Comparison of ENCODE assay signal across 15 cellular contexts in the genomic region with DNA sequence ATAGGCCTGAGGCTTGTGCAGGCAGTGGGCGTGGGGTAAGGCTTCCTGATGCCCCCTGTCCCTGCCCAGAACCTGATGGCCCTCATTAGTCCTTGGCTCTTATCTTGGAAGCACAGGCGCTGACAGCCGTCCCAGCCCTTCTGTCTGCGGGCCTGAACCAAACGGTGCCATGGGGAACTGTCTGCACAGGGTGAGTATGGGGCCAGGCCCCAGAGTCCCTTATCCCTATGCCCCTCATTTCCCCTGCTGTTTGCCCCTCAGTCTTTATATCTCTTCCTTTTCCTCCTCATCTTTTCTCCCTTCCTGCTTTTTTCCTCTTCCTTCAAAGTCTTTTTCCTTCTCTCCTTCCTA. TPM values are rescaled to one million over a fixed set of nuclear protein-coding genes. Genes with fewer than 3 reads are reported as not detected.
DNase-seq lines count a peak whose midpoint lies in the region; ATAC-seq, FAIRE-seq and TF ChIP-seq lines count a peak whose summit lies in the region.
"Had no signal": no experiment of that assay in that cellular context is flagged by ENCODE, and none has a peak within 500 bp of the region (broad histone marks: within the 10 kb centered on the region; RNA-seq: fewer than 3 reads in every experiment).

TSS of gene ACKR1 (plus strand) at position 85 of the 351 bp plus-strand sequence. CDS start at position 170, 85 bp downstream.

- H2BK5ac ChIP-seq in H1 (ENCODE audit: low read depth, low read length), result no peak within 1 kb of the TSS

- intact Hi-C loops in testis (cut with DNase I; ENCODE audit: low total_unique reads), result no loop called here

- H2BK12ac ChIP-seq in H1 (ENCODE audit: low read depth, low read length), result no peak within 1 kb of the TSS; the same call in 1 of the 2 replicates

- POLR2A ChIA-PET in H1 (lab: Charles Lee; ENCODE audit: partially characterized antibody), result interaction anchor here (0.6 to 2.0 kb wide), 3 partner anchors 9 to 28 kb away, joined by 3 to 5 read pairs (median 4); no protein-coding TSS in a partner anchor
- POLR2A ChIA-PET in RWPE1 (lab: Yijun Ruan, JAX; ENCODE audit: low non-redundant PET), result no interaction called here
- POLR2A ChIA-PET in GM10248 (lab: Yijun Ruan, JAX), result no interaction called here

- no peak within 1 kb of the TSS for H3K56ac ChIP-seq in H1 (replicated peaks; ENCODE audit: insufficient read length, low read depth, low read length)

- H3K9me2 ChIP-seq in MM.1S (replicated peaks; ENCODE audit: insufficient read depth, low read length), result no peaks in the 10 kb centered on the region

- peaks cover 0 to 3% (median 1%) of the 10 kb centered on the region in 4 experiments; a peak in 3 of 7 replicates for H3K4me1 ChIP-seq in H1 (replicated peaks in 1 of 4; ENCODE audit: control insufficient read depth in 3 of 4, insufficient read depth in 4 of 4, low read length in 3 of 4)
- H3K4me1 ChIP-seq in lung (ENCODE audit: control insufficient read depth in 2 of 2, insufficient read depth in 2 of 2, low read length in 2 of 2), result peaks cover 0 to 16% of the 10 kb centered on the region in 2 donors
- no peaks in the 10 kb centered on the region for H3K4me1 ChIP-seq in testis
- H3K4me1 ChIP-seq in MM.1S (ENCODE audit: low read length), result no peaks in the 10 kb centered on the region

- no peak within 1 kb of the TSS for H3K14ac ChIP-seq in H1 (ENCODE audit: insufficient read length)

- no peak for FAIRE-seq in H1 (lab: Jason Lieb, UNC)

- H3K36me3 ChIP-seq in H1 (ENCODE audit: control insufficient read depth in 2 of 4, insufficient read depth in 4 of 4, low read length in 3 of 4) (no peaks in the 10 kb centered on the region; a peak in 1 of 8 replicates), lung (ENCODE audit: control insufficient read depth in 2 of 2, insufficient read depth in 2 of 2, low read length in 2 of 2) (no peaks in the 10 kb centered on the region), testis (ENCODE audit: low read depth, missing control alignments) (no peaks in the 10 kb centered on the region), MM.1S (replicated peaks; ENCODE audit: insufficient read depth, low read length) (no peaks in the 10 kb centered on the region)
- H3K36me3 ChIP-seq: neutrophil had no signal

- H3K4me2 ChIP-seq in H1 (ENCODE audit: insufficient read depth in 1 of 2, low read depth in 2 of 2, low read length in 2 of 2), result no peak within 1 kb of the TSS; a peak in 2 of 4 replicates
- no peak within 1 kb of the TSS for H3K4me2 ChIP-seq in MM.1S (ENCODE audit: low read depth, low read length)

- no peak within 1 kb of the TSS; the same call in 1 of the 2 replicates for H2AK5ac ChIP-seq in H1 (ENCODE audit: low read depth, low read length)

- H4K91ac ChIP-seq in H1 (replicated peaks; ENCODE audit: insufficient read length, low read length), result no peak within 1 kb of the TSS

- TF ChIP-seq CTCF in H1 (IDR thresholded peaks at IDR 0.05; ENCODE audit: control extremely low read depth in 1 of 3, insufficient read depth in 1 of 3, low read depth in 1 of 3, low read length in 3 of 3) (no peak), lung (IDR thresholded peaks at IDR 0.05; ENCODE audit: control extremely low read depth, extremely low read depth) (no peak), testis (IDR thresholded peaks at IDR 0.05) (no peak), RWPE1 (conservative IDR thresholded peaks at IDR 0.05; ENCODE audit: low read depth) (no peak), GM10248 (IDR thresholded peaks at IDR 0.05; ENCODE audit: control extremely low read depth, extremely low read depth, low read depth, missing control alignments) (no peak), MM.1S (IDR thresholded peaks at IDR 0.05; ENCODE audit: low read length) (no peak)

- H3K4me3 ChIP-seq in H1 (ENCODE audit: extremely low read depth in 1 of 4, insufficient read depth in 2 of 4, low read depth in 3 of 4, low read length in 4 of 4) (no peak within 1 kb of the TSS), lung (peak within 1 kb of the TSS; percentile 14), testis (no peak within 1 kb of the TSS), MM.1S (ENCODE audit: low read length) (no peak within 1 kb of the TSS)

- CTCF ChIA-PET in H1 (lab: Charles Lee; ENCODE audit: partially characterized antibody) (interaction anchor here (0.6 to 26.6 kb wide), 13 partner anchors 4 to 1057 kb away, joined by 3 to 660 read pairs (median 4); partner anchors contain the start of genes ACKR1 and CADM3), RWPE1 (lab: Yijun Ruan, JAX) (no interaction called here), GM10248 (lab: Yijun Ruan, JAX) (interaction anchor here (1.4 to 5.7 kb wide), 3 partner anchors 9 to 72 kb away, joined by 8 to 46 read pairs (median 21); no protein-coding TSS in a partner anchor)

- H3K79me1 ChIP-seq in H1 (ENCODE audit: low read depth, low read length), result no peaks in the 10 kb centered on the region

- TF ChIP-seq EP300 in H1 (IDR thresholded peaks at IDR 0.05; ENCODE audit: borderline replicate concordance in 1 of 2, low read depth in 2 of 2, low read length in 2 of 2), result no peak

- H4K8ac ChIP-seq in H1 (ENCODE audit: extremely low read depth, insufficient read depth, low read length), result no peak within 1 kb of the TSS

- 0 out of 2 replicates have a peak within 1 kb of the TSS, but pooled peaks have one; percentile 29 for H2BK15ac ChIP-seq in H1 (ENCODE audit: low read length)

- H3K27ac ChIP-seq in H1 (ENCODE audit: low read depth, low read length) (no peak within 1 kb of the TSS), lung (ENCODE audit: low read depth in 1 of 2, low read length in 1 of 2) (no peak within 1 kb of the TSS), testis (no peak within 1 kb of the TSS), RWPE1 (no peak within 1 kb of the TSS), MM.1S (ENCODE audit: low read length) (no peak within 1 kb of the TSS)
- H3K27ac ChIP-seq: neutrophil had no signal

- DNase-seq in OCI-M2 (lab: John Stamatoyannopoulos, UW; ENCODE audit: unreplicated experiment) (peak; percentile 35), H1 (ENCODE audit: low read depth in 1 of 2, low spot score in 2 of 2) (no peak), lung (ENCODE audit: low spot score) (no peak), testis (no peak), RWPE1 (ENCODE audit: low spot score) (no peak), GM10248 (ENCODE audit: extremely low spot score) (no peak), MM.1S (no peak)
- DNase-seq: activated CD4-positive, CD25-positive, alpha-beta regulatory T cell; AML-193; NCI-H2171 treated with DMSO at 0.1 percent for 48 hours; NK-92 treated with Interleukin-12 subunit alpha and Interleukin-12 subunit beta, amount 100 ng/mL, for 24 hours had no signal

- H3K9me3 ChIP-seq in H1 (ENCODE audit: insufficient read depth in 2 of 2, low read depth in 1 of 2, low read length in 1 of 2), result no peaks in the 10 kb centered on the region
- no peaks in the 10 kb centered on the region for H3K9me3 ChIP-seq in lung (ENCODE audit: control insufficient read depth in 2 of 2, insufficient read depth in 1 of 2, low read length in 1 of 2)
- H3K9me3 ChIP-seq in testis, result no peaks in the 10 kb centered on the region
- no peaks in the 10 kb centered on the region for H3K9me3 ChIP-seq in MM.1S (replicated peaks; ENCODE audit: insufficient read depth, low read length)
- H3K9me3 ChIP-seq: neutrophil had no signal

- no peak for TF ChIP-seq RAD21 in H1 (IDR thresholded peaks at IDR 0.05 in 1 of 2, conservative IDR thresholded peaks at IDR 0.05 in 1 of 2; ENCODE audit: low read depth in 2 of 2, low read length in 2 of 2)

- H3K79me2 ChIP-seq in H1 (ENCODE audit: control insufficient read depth in 1 of 2, insufficient read depth in 2 of 2, low read length in 2 of 2) (no peaks in the 10 kb centered on the region), MM.1S (ENCODE audit: low read length) (no peaks in the 10 kb centered on the region)

- WGBS in H1 (ENCODE audit: extremely low coverage in 1 of 2, insufficient coverage in 1 of 2, insufficient read length in 1 of 2, insufficient replicate concordance in 2 of 2, low coverage in 1 of 2, low lambda C conversion rate in 2 of 2, missing lambda C conversion rate in 1 of 2), 2 experiments, result 82% methylated on average over 5 of the region's 5 CpGs; no CpG with 5 or more reads in 1 of the 2 experiments
- 39 to 65% methylated on average over 5 of the region's 5 CpGs for WGBS in lung, 2 donors
- 38 to 41% methylated on average over 5 of the region's 5 CpGs for WGBS in testis, 2 donors

- H4K5ac ChIP-seq in H1 (ENCODE audit: insufficient read length, low read depth, low read length), result no peak within 1 kb of the TSS

- H3K23me2 ChIP-seq in H1 (ENCODE audit: low read depth, low read length), result no peaks in the 10 kb centered on the region; the same call in 1 of the 2 replicates

- peak within 1 kb of the TSS; percentile 52; the same call in 1 of the 2 replicates for H3K18ac ChIP-seq in H1 (ENCODE audit: extremely low read depth, low read length)

- no peaks in the 10 kb centered on the region; a peak in 1 of 7 replicates for H3K27me3 ChIP-seq in H1 (replicated peaks in 1 of 4; ENCODE audit: control insufficient read depth in 3 of 4, extremely low read depth in 1 of 4, insufficient read depth in 3 of 4, low read length in 3 of 4)
- H3K27me3 ChIP-seq in lung (ENCODE audit: control insufficient read depth, insufficient read depth), result no peaks in the 10 kb centered on the region
- no peaks in the 10 kb centered on the region for H3K27me3 ChIP-seq in testis
- H3K27me3 ChIP-seq in MM.1S (replicated peaks; ENCODE audit: insufficient read depth, low read length), result peaks cover 54% of the 10 kb centered on the region

- no peaks in the 10 kb centered on the region for H4K20me1 ChIP-seq in H1 (replicated peaks in 1 of 2; ENCODE audit: control insufficient read depth in 1 of 2, insufficient read depth in 2 of 2, low read length in 2 of 2)
- no peaks in the 10 kb centered on the region for H4K20me1 ChIP-seq in MM.1S (ENCODE audit: insufficient read depth, low read length)

- H3F3A ChIP-seq in MM.1S (ENCODE audit: insufficient read depth, low read length), result no peaks in the 10 kb centered on the region

- no peak within 1 kb of the TSS for H3K23ac ChIP-seq in H1 (ENCODE audit: insufficient read length)

- H2AFZ ChIP-seq in H1 (ENCODE audit: low read length) (no peak within 1 kb of the TSS), MM.1S (ENCODE audit: low read length) (no peak within 1 kb of the TSS)

- H3K9ac ChIP-seq in H1 (replicated peaks in 1 of 4; ENCODE audit: extremely low read depth in 1 of 4, low read depth in 3 of 4, low read length in 3 of 4), result no peak within 1 kb of the TSS
- H3K9ac ChIP-seq in MM.1S (ENCODE audit: low read length), result no peak within 1 kb of the TSS

- no peak within 1 kb of the TSS for H3K4ac ChIP-seq in H1 (replicated peaks; ENCODE audit: insufficient read length, low read depth, low read length)

- no peak for TF ChIP-seq POLR2A in H1 (IDR thresholded peaks at IDR 0.05; ENCODE audit: control extremely low read depth in 1 of 2, low read depth in 2 of 2, low read length in 2 of 2)
- no peak for TF ChIP-seq POLR2A in testis (IDR thresholded peaks at IDR 0.05)

- no peak for ATAC-seq in lung (ENCODE audit: insufficient read depth, low FRiP score)
- ATAC-seq in GM21723 (IDR thresholded peaks at IDR 0.05; ENCODE audit: unreplicated experiment), result no peak
- ATAC-seq: activated naive CD4-positive, alpha-beta T cell treated with anti-CD3 and anti-CD28 coated beads, Interleukin-2, amount 50 U/mL, for 72 hours had no signal

- no peak within 1 kb of the TSS for H2BK120ac ChIP-seq in H1 (replicated peaks; ENCODE audit: low read depth, low read length)

- no peak within 1 kb of the TSS for H2BK20ac ChIP-seq in H1 (ENCODE audit: low read length)

RNA-seq across cellular contexts. Expression of gene ACKR1, which starts in this region (rescaled TPM):
- 0.61 TPM in 2 replicates for total RNA-seq in H1 (2021; fragmentation: NEBNext Ultra II Directional; extraction: Animal tissue kit (Norgen Biotek cat#: 25700))
- polyA plus RNA-seq in H1 (2011; rRNA removed) (0.66 and 1.00 TPM in 2 replicates), lung (100 to 1,000 TPM in 1 of 2 donors, 10 to 100 TPM in 1; 65.2 to 119 TPM), testis (ENCODE audit: insufficient read depth, low read depth, low replicate concordance) (26.9 TPM)
- polyA plus RNA-seq in H1 (2011; cell fraction: cytosol; rRNA removed), result 0.50 TPM
- polyA plus RNA-seq in H1 (2011; cell fraction: nucleus; rRNA removed), result 2.4 TPM
- polyA plus RNA-seq in H1 (2012, experiment 1 of 2), result 0.92 to 1.3 TPM (median 1.2 TPM) in 4 replicates
- polyA plus RNA-seq in H1 (2012, experiment 2 of 2), result 0.84 TPM
- polyA plus RNA-seq in H1 (2013, experiment 1 of 2), result 0.57 TPM
- polyA plus RNA-seq in H1 (2013, experiment 2 of 2), result 0.42 TPM
- 0.27 and 0.54 TPM in 2 replicates for polyA minus RNA-seq in H1 (2011; rRNA and poly(A)+ RNA removed)
- not detected for polyA minus RNA-seq in H1 (2011; cell fraction: cytosol; rRNA and poly(A)+ RNA removed)
- 1.8 TPM for polyA minus RNA-seq in H1 (2011; cell fraction: nucleus; rRNA and poly(A)+ RNA removed)
- total RNA-seq in lung (10 to 100 TPM; 12.1 to 40.9 TPM), testis (10 to 100 TPM; 14.9 to 16.6 TPM)
- total RNA-seq: activated naive CD4-positive, alpha-beta T cell treated with anti-CD3 and anti-CD28 coated beads, Interleukin-2, amount 50 U/mL, for 72 hours; HT1080 had no signal
